ENCODE assay signal across 17 cellular contexts in genomic region chr17:48231995-48232729, GRCh38.
"Had no signal": no experiment of that assay in that cellular context is flagged by ENCODE, and none has a peak within 500 bp of the region (broad histone marks: within the 10 kb centered on the region; RNA-seq: fewer than 3 reads in every experiment).

No MANE protein-coding gene starts in this region.

- FAIRE-seq: colon, endothelial cell of umbilical vein, islet of Langerhans had no signal

- DNase-seq: activated CD4-positive, alpha-beta T cell treated with anti-CD3 and anti-CD28 coated beads, Interleukin-2, amount 10 ng/mL, durations not matched to agents 7 days and 5 days; activated naive CD4-positive, alpha-beta T cell treated with anti-CD3 and anti-CD28 coated beads, Interleukin-2, amount 50 U/mL, for 16 hours; activated T-cell treated with anti-CD3 and anti-CD28 coated beads for 4 hours; adrenal gland; effector CD4-positive, alpha-beta T cell; foreskin melanocyte; heart left ventricle; stimulated activated CD4-positive, alpha-beta T cell treated with anti-CD3 and anti-CD28 coated beads, Interleukin-2, amount 100 ng/mL, for 48 hours; stimulated activated naive CD4-positive, alpha-beta T cell treated with Interleukin-2 at 50 U/mL for 16 hours had no signal

- H3K9me3 ChIP-seq: adrenal gland, heart left ventricle, suprapubic skin had no signal

- H3K4me3 ChIP-seq: adrenal gland, heart left ventricle, suprapubic skin had no signal

- ATAC-seq: activated T-helper 17 cell treated with anti-CD3 and anti-CD28 coated beads, Interleukin-2, amount 50 U/mL, for 72 hours; heart left ventricle; left lobe of liver; natural killer cell treated with Interleukin-12 subunit alpha and Interleukin-12 subunit beta and Interleukin-15 and Interleukin-18, amount 100 ng/mL, for 72 hours; WTC11 had no signal

- H3K27me3 ChIP-seq: adrenal gland had no signal

- H3K4me1 ChIP-seq: suprapubic skin had no signal

- H3K36me3 ChIP-seq: adrenal gland, heart left ventricle, suprapubic skin had no signal

- H3K27ac ChIP-seq: adrenal gland, heart left ventricle, suprapubic skin had no signal
